Comparison of ENCODE assay signal across 1 cellular context in genomic region chr1:203796223-203796747, GRCh38.
TF ChIP-seq lines count a peak whose summit lies in the region.

No MANE protein-coding gene starts in this region.

TF ChIP-seq in GM12878, 131 proteins besides CTCF, POLR2A, EP300 and RAD21:
- TF ChIP-seq FOXM1 (IDR thresholded peaks at IDR 0.05; ENCODE audit: low read depth, low read length) = peak; percentile 32; the same call in 1 of the 2 replicates
- no peak for TF ChIP-seq ZBTB33 (IDR thresholded peaks at IDR 0.05)
- TF ChIP-seq IKZF1 (conservative IDR thresholded peaks at IDR 0.05) = no peak
- TF ChIP-seq SPI1 (IDR thresholded peaks at IDR 0.05; ENCODE audit: borderline replicate concordance, insufficient read depth, low read depth, low read length) = 0 out of 2 replicates have a peak, but pooled peaks have one; percentile 0
- no peak for TF ChIP-seq RUNX3 (IDR thresholded peaks at IDR 0.05; ENCODE audit: low read length)
- no peak for TF ChIP-seq MYC (IDR thresholded peaks at IDR 0.05; ENCODE audit: insufficient read depth, insufficient read length, insufficient replicate concordance, low read length, severe bottlenecking)
- no peak for TF ChIP-seq TARDBP (IDR thresholded peaks at IDR 0.05; ENCODE audit: borderline replicate concordance)
- TF ChIP-seq BCLAF1 (IDR thresholded peaks at IDR 0.05) = no peak
- no peak for TF ChIP-seq KAT2A (conservative IDR thresholded peaks at IDR 0.05; ENCODE audit: control insufficient read depth, low read depth, low read length)
- TF ChIP-seq POLR2AphosphoS5 (IDR thresholded peaks at IDR 0.05; ENCODE audit: low read length) = 0 out of 2 replicates have a peak, but pooled peaks have one; percentile 23
- TF ChIP-seq IRF4 (IDR thresholded peaks at IDR 0.05; ENCODE audit: low read depth, low read length) = peak; percentile 16; the same call in 1 of the 2 replicates
- no peak for TF ChIP-seq HDGF (IDR thresholded peaks at IDR 0.05)
- TF ChIP-seq SRF (IDR thresholded peaks at IDR 0.05; ENCODE audit: low read depth in 2 of 2, low read length in 2 of 2) = no peak
- no peak; the same call in 1 of the 2 replicates for TF ChIP-seq SIN3A (IDR thresholded peaks at IDR 0.05; ENCODE audit: low read depth, low read length)
- TF ChIP-seq SREBF1 (IDR thresholded peaks at IDR 0.05; ENCODE audit: low read length) = no peak
- TF ChIP-seq TCF12 (IDR thresholded peaks at IDR 0.05; ENCODE audit: low read depth, low read length) = no peak
- TF ChIP-seq CUX1 (IDR thresholded peaks at IDR 0.05; ENCODE audit: insufficient replicate concordance, low read depth, low read length) = no peak
- TF ChIP-seq GABPA (IDR thresholded peaks at IDR 0.05; ENCODE audit: low read depth) = peak; percentile 59; the same call in 1 of the 2 replicates
- no peak for TF ChIP-seq FOXK2 (IDR thresholded peaks at IDR 0.05)
- TF ChIP-seq MTA3 (IDR thresholded peaks at IDR 0.05; ENCODE audit: borderline replicate concordance, low read length) = no peak
- peak; percentile 67; the same call in 1 of the 2 replicates for TF ChIP-seq ZBTB40 (IDR thresholded peaks at IDR 0.05; ENCODE audit: borderline replicate concordance)
- TF ChIP-seq PKNOX1 (IDR thresholded peaks at IDR 0.05) = no peak
- peak in 1 of 2 experiments; percentile 29; a peak in 1 of 4 replicates for TF ChIP-seq IKZF2 (IDR thresholded peaks at IDR 0.05)
- TF ChIP-seq IRF5 (IDR thresholded peaks at IDR 0.05; ENCODE audit: borderline replicate concordance) = no peak
- TF ChIP-seq IRF3 (IDR thresholded peaks at IDR 0.05) = no peak
- no peak for TF ChIP-seq ATF2 (IDR thresholded peaks at IDR 0.05; ENCODE audit: low read length)
- TF ChIP-seq ATF3 (IDR thresholded peaks at IDR 0.05; ENCODE audit: borderline replicate concordance, extremely low read depth, low read depth, low read length) = no peak
